Comparison of ENCODE assay signal across 1 cellular context in the genomic region with DNA sequence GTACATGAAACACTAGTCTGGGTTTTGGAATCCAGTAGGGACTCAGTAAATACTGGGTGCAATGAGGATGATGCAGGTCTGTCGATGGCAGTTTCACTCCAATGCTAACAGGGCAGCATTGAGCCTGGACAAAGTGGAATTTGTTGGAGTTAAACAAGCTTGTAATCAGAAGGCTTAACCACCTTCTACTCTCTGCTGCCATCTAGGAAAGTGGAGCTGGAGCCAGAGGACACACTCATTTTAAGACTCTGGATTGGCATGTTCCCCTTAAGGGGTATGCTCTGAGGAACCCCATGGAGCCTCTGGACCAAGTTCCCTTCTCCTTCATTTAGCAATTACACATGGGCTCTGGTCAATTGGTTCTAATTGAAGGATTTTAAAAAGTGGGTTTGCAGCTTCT.
TF ChIP-seq lines count a peak whose summit lies in the region.

No MANE protein-coding gene starts in this region.

TF ChIP-seq in GM23338, 12 proteins besides CTCF, POLR2A, EP300 and RAD21 (continued from another document):
- TF ChIP-seq, protein P1, sequence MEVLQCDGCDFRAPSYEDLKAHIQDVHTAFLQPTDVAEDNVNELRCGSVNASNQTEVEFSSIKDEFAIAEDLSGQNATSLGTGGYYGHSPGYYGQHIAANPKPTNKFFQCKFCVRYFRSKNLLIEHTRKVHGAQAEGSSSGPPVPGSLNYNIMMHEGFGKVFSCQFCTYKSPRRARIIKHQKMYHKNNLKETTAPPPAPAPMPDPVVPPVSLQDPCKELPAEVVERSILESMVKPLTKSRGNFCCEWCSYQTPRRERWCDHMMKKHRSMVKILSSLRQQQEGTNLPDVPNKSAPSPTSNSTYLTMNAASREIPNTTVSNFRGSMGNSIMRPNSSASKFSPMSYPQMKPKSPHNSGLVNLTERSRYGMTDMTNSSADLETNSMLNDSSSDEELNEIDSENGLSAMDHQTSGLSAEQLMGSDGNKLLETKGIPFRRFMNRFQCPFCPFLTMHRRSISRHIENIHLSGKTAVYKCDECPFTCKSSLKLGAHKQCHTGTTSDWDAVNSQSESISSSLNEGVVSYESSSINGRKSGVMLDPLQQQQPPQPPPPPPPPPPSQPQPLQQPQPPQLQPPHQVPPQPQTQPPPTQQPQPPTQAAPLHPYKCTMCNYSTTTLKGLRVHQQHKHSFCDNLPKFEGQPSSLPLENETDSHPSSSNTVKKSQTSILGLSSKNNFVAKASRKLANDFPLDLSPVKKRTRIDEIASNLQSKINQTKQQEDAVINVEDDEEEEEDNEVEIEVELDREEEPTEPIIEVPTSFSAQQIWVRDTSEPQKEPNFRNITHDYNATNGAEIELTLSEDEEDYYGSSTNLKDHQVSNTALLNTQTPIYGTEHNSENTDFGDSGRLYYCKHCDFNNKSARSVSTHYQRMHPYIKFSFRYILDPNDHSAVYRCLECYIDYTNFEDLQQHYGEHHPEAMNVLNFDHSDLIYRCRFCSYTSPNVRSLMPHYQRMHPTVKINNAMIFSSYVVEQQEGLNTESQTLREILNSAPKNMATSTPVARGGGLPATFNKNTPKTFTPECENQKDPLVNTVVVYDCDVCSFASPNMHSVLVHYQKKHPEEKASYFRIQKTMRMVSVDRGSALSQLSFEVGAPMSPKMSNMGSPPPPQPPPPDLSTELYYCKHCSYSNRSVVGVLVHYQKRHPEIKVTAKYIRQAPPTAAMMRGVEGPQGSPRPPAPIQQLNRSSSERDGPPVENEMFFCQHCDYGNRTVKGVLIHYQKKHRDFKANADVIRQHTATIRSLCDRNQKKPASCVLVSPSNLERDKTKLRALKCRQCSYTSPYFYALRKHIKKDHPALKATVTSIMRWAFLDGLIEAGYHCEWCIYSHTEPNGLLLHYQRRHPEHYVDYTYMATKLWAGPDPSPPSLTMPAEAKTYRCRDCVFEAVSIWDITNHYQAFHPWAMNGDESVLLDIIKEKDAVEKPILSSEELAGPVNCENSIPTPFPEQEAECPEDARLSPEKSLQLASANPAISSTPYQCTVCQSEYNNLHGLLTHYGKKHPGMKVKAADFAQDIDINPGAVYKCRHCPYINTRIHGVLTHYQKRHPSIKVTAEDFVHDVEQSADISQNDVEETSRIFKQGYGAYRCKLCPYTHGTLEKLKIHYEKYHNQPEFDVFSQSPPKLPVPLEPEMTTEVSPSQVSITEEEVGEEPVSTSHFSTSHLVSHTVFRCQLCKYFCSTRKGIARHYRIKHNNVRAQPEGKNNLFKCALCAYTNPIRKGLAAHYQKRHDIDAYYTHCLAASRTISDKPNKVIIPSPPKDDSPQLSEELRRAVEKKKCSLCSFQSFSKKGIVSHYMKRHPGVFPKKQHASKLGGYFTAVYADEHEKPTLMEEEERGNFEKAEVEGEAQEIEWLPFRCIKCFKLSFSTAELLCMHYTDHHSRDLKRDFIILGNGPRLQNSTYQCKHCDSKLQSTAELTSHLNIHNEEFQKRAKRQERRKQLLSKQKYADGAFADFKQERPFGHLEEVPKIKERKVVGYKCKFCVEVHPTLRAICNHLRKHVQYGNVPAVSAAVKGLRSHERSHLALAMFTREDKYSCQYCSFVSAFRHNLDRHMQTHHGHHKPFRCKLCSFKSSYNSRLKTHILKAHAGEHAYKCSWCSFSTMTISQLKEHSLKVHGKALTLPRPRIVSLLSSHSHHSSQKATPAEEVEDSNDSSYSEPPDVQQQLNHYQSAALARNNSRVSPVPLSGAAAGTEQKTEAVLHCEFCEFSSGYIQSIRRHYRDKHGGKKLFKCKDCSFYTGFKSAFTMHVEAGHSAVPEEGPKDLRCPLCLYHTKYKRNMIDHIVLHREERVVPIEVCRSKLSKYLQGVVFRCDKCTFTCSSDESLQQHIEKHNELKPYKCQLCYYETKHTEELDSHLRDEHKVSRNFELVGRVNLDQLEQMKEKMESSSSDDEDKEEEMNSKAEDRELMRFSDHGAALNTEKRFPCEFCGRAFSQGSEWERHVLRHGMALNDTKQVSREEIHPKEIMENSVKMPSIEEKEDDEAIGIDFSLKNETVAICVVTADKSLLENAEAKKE (CRISPR knock-in tag; IDR thresholded peaks at IDR 0.05): no peak
- TF ChIP-seq ZNF114 (CRISPR knock-in tag; IDR thresholded peaks at IDR 0.05) (no peak), ZNF331 (CRISPR knock-in tag; IDR thresholded peaks at IDR 0.05; ENCODE audit: low read depth) (no peak), STAT1 (IDR thresholded peaks at IDR 0.05; ENCODE audit: unreplicated experiment) (no peak), CREB1 (CRISPR knock-in tag; IDR thresholded peaks at IDR 0.05; ENCODE audit: low read depth) (no peak), JUNB (IDR thresholded peaks at IDR 0.05; ENCODE audit: unreplicated experiment) (no peak), EZH2phosphoT487 (IDR thresholded peaks at IDR 0.05; ENCODE audit: unreplicated experiment) (no peak)
- TF ChIP-seq, protein P2, sequence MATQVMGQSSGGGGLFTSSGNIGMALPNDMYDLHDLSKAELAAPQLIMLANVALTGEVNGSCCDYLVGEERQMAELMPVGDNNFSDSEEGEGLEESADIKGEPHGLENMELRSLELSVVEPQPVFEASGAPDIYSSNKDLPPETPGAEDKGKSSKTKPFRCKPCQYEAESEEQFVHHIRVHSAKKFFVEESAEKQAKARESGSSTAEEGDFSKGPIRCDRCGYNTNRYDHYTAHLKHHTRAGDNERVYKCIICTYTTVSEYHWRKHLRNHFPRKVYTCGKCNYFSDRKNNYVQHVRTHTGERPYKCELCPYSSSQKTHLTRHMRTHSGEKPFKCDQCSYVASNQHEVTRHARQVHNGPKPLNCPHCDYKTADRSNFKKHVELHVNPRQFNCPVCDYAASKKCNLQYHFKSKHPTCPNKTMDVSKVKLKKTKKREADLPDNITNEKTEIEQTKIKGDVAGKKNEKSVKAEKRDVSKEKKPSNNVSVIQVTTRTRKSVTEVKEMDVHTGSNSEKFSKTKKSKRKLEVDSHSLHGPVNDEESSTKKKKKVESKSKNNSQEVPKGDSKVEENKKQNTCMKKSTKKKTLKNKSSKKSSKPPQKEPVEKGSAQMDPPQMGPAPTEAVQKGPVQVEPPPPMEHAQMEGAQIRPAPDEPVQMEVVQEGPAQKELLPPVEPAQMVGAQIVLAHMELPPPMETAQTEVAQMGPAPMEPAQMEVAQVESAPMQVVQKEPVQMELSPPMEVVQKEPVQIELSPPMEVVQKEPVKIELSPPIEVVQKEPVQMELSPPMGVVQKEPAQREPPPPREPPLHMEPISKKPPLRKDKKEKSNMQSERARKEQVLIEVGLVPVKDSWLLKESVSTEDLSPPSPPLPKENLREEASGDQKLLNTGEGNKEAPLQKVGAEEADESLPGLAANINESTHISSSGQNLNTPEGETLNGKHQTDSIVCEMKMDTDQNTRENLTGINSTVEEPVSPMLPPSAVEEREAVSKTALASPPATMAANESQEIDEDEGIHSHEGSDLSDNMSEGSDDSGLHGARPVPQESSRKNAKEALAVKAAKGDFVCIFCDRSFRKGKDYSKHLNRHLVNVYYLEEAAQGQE (IDR thresholded peaks at IDR 0.05; ENCODE audit: unreplicated experiment): no peak
- TF ChIP-seq, protein P3, sequence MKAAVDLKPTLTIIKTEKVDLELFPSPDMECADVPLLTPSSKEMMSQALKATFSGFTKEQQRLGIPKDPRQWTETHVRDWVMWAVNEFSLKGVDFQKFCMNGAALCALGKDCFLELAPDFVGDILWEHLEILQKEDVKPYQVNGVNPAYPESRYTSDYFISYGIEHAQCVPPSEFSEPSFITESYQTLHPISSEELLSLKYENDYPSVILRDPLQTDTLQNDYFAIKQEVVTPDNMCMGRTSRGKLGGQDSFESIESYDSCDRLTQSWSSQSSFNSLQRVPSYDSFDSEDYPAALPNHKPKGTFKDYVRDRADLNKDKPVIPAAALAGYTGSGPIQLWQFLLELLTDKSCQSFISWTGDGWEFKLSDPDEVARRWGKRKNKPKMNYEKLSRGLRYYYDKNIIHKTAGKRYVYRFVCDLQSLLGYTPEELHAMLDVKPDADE (IDR thresholded peaks at IDR 0.05): no peak
TF ChIP-seq in GM23338: peak in this region for 0.
